8 cellular contexts compared by ENCODE assay signal in the genomic region with DNA sequence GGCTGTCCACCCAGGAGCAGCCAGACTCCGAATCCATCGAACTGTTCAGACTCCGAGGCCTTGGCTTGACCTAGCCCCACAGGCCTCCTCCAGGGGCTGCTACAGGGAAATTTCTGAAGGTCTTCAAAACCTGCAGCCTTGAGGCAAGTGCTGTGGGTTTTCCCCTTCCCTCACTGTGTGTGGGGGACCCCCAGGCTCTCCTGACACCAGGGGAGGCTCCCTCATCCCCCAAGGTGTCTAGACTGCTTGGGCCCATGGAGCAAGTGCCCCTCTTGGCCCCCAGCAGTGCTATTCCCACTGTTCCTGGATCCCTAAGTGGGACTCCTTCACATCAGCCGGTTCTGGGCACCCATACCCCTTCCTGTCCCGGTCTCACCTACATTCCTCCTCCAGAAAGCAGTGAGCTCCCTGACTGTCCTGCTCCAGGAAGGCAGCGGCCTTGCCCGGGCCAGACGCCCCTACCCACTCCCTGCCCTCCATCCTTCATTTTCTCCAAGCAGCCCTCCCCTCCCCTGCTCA.
DNase-seq lines count a peak whose midpoint lies in the region; ATAC-seq lines count a peak whose summit lies in the region.
"Had no signal": no experiment of that assay in that cellular context is flagged by ENCODE, and none has a peak within 500 bp of the region (broad histone marks: within the 10 kb centered on the region; RNA-seq: fewer than 3 reads in every experiment).

No MANE protein-coding gene starts in this region.

- peaks cover 10% of the 10 kb centered on the region for H3K27me3 Mint-ChIP-seq in activated naive CD8-positive, alpha-beta T cell treated with anti-CD3 and anti-CD28 coated beads, Interleukin-2, amount 50 U/mL, for 24 hours

- peaks cover 13% of the 10 kb centered on the region for H3K4me1 Mint-ChIP-seq in activated naive CD8-positive, alpha-beta T cell treated with anti-CD3 and anti-CD28 coated beads, Interleukin-2, amount 50 U/mL, for 24 hours

- H3K9me3 Mint-ChIP-seq in activated naive CD8-positive, alpha-beta T cell treated with anti-CD3 and anti-CD28 coated beads, Interleukin-2, amount 50 U/mL, for 24 hours, result no peaks in the 10 kb centered on the region

- peak overlapping the region; percentile 87 for H3K4me3 Mint-ChIP-seq in activated naive CD8-positive, alpha-beta T cell treated with anti-CD3 and anti-CD28 coated beads, Interleukin-2, amount 50 U/mL, for 24 hours

- H3K9ac ChIP-seq in stomach smooth muscle (ENCODE audit: low read length in 2 of 2), result peak overlapping the region; percentile 80 to 81

- peaks cover 32% of the 10 kb centered on the region for H3K4me1 ChIP-seq in stomach smooth muscle (ENCODE audit: control insufficient read depth, insufficient read depth, low read length)

- no peak for DNase-seq in activated naive CD8-positive, alpha-beta T cell treated with anti-CD3 and anti-CD28 coated beads, Interleukin-2, amount 50 U/mL, for 24 hours
- DNase-seq in SHP77 treated with DMSO at 0.1 percent for 48 hours (lab: John Stamatoyannopoulos, UW), result no peak

- peak; percentile 12 for ATAC-seq in HG02588 (IDR thresholded peaks at IDR 0.05; ENCODE audit: unreplicated experiment)
- peak; percentile 10 for ATAC-seq in activated naive CD8-positive, alpha-beta T cell treated with anti-CD3 and anti-CD28 coated beads, Interleukin-2, amount 50 U/mL, for 24 hours
- no peak for ATAC-seq in HG03139 (IDR thresholded peaks at IDR 0.05; ENCODE audit: unreplicated experiment)
- no peak for ATAC-seq in GM18858 (IDR thresholded peaks at IDR 0.05; ENCODE audit: unreplicated experiment)

- no peaks in the 10 kb centered on the region for H3K9me3 ChIP-seq in stomach smooth muscle (ENCODE audit: control insufficient read depth in 2 of 2, low read length in 2 of 2)

- peak overlapping the region; percentile 64 to 77 for H3K4me3 ChIP-seq in stomach smooth muscle (ENCODE audit: low read length in 2 of 2)

- H3K27ac ChIP-seq in layer of hippocampus (ENCODE audit: low read depth, low read length) (peak overlapping the region; percentile 83), stomach smooth muscle (ENCODE audit: low read length) (peak overlapping the region; percentile 53)
- H3K27ac ChIP-seq: HL-60 had no signal

- no peaks in the 10 kb centered on the region for H3K36me3 Mint-ChIP-seq in activated naive CD8-positive, alpha-beta T cell treated with anti-CD3 and anti-CD28 coated beads, Interleukin-2, amount 50 U/mL, for 24 hours (ENCODE audit: low read depth)

- no peaks in the 10 kb centered on the region for H3K27me3 ChIP-seq in layer of hippocampus (ENCODE audit: control insufficient read depth, insufficient read depth, low read length)
- H3K27me3 ChIP-seq in stomach smooth muscle (ENCODE audit: control insufficient read depth in 1 of 2, insufficient read depth in 2 of 2, low read length in 2 of 2), result no peaks in the 10 kb centered on the region

- peak overlapping the region; percentile 73 for H3K27ac Mint-ChIP-seq in activated naive CD8-positive, alpha-beta T cell treated with anti-CD3 and anti-CD28 coated beads, Interleukin-2, amount 50 U/mL, for 24 hours

- peaks cover 0 to 3% of the 10 kb centered on the region in 2 donors for H3K36me3 ChIP-seq in stomach smooth muscle (ENCODE audit: control insufficient read depth in 2 of 2, insufficient read depth in 2 of 2, low read length in 2 of 2)

Comparison
In these comparisons a context has a peak if more than half of its experiments do, and no peak if none do; other contexts are left out.
1. ATAC-seq: peak in HG02588 (single experiment) and activated naive CD8-positive, alpha-beta T cell treated with anti-CD3 and anti-CD28 coated beads, Interleukin-2, amount 50 U/mL, for 24 hours (single experiment); none in HG03139 (single experiment) and GM18858 (single experiment).